In the genomic region with DNA sequence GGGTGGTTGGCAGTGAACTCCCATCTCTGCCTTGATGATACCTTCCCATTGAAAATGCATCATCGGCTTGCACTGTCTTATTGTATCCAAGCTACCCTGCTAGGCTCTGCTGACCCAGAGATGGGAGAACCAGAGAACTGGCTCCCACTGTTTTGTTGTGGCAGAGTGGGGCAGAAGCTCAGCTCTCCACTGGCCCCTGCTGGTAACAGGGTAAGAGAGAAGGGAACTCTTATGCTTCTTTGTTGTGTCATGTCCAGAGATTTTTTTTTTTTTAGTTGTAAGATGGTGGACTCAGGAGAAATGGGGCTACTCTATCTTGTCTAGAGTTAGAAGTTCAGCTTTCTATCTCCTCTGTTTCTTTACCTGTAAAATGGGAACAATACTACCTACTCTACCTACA, we compare ENCODE assay signal across 8 cellular contexts.
DNase-seq lines count a peak whose midpoint lies in the region; ATAC-seq and TF ChIP-seq lines count a peak whose summit lies in the region.

No MANE protein-coding gene starts in this region.

- no peak overlapping the region for H3K4me3 ChIP-seq in HFF-Myc (replicated peaks; ENCODE audit: low read depth, low read length)
- H3K4me3 ChIP-seq in effector memory CD4-positive, alpha-beta T cell (ENCODE audit: insufficient read depth, low read depth, low read length, poor library complexity, severe bottlenecking) = no peak overlapping the region

- H3K27ac ChIP-seq in effector memory CD4-positive, alpha-beta T cell (ENCODE audit: insufficient read depth, low read length, poor library complexity, severe bottlenecking) = no peak overlapping the region

- H3K27me3 ChIP-seq in effector memory CD4-positive, alpha-beta T cell (replicated peaks; ENCODE audit: control insufficient read depth, insufficient read depth, low read length, poor library complexity, severe bottlenecking) = no peaks in the 10 kb centered on the region

- peak; percentile 59 for TF ChIP-seq CTCF in HFF-Myc (IDR thresholded peaks at IDR 0.05; ENCODE audit: low read depth, low read length, missing control alignments)

- no peaks in the 10 kb centered on the region for H3K4me1 ChIP-seq in effector memory CD4-positive, alpha-beta T cell (ENCODE audit: control insufficient read depth, insufficient read depth, low read length, poor library complexity, severe bottlenecking)

- no peak for ATAC-seq in GM21619 (IDR thresholded peaks at IDR 0.05; ENCODE audit: unreplicated experiment)

- peak; percentile 46 for DNase-seq in COLO829 (ENCODE audit: low spot score)
- no peak for DNase-seq in HFF-Myc (ENCODE audit: extremely low read depth, low read depth)
- peak; percentile 35 to 52 for DNase-seq in activated T-cell treated with anti-CD3 and anti-CD28 coated beads, Interleukin-2, amount 50 U/mL, for 48 hours
- peak; percentile 70 for DNase-seq in kidney tubule cell (ENCODE audit: low spot score)
- no peak for DNase-seq in posterior cingulate gyrus
- no peak for DNase-seq in AML-193 (lab: John Stamatoyannopoulos, UW)
- DNase-seq in effector memory CD4-positive, alpha-beta T cell = no peak

- intact Hi-C loops in posterior cingulate gyrus (cut with DNase I) = no loop called here

- H3K9me3 ChIP-seq in effector memory CD4-positive, alpha-beta T cell (ENCODE audit: control insufficient read depth, low read length) = no peaks in the 10 kb centered on the region

- H3K36me3 ChIP-seq in effector memory CD4-positive, alpha-beta T cell (ENCODE audit: control insufficient read depth, insufficient read depth, low read length) = no peaks in the 10 kb centered on the region

Comparison
In these comparisons a context has a peak if more than half of its experiments do, and no peak if none do; other contexts are left out.
1. DNase-seq: peak in COLO829 (single experiment), activated T-cell treated with anti-CD3 and anti-CD28 coated beads, Interleukin-2, amount 50 U/mL, for 48 hours (2 of 2) and kidney tubule cell (single experiment); none in HFF-Myc (single experiment), posterior cingulate gyrus (0 of 10), AML-193 (0 of 2) and effector memory CD4-positive, alpha-beta T cell (0 of 3).